Comparison of ENCODE assay signal across 2 cellular contexts in genomic region chr12:116141833-116142162, GRCh38.
TF ChIP-seq lines count a peak whose summit lies in the region.

No MANE protein-coding gene starts in this region.

TF ChIP-seq in SK-N-SH, 30 proteins besides CTCF, POLR2A, EP300 and RAD21 (continued from another document):
- no peak for TF ChIP-seq REST (IDR thresholded peaks at IDR 0.05; ENCODE audit: low read depth, low read length)
- TF ChIP-seq SMC3 (IDR thresholded peaks at IDR 0.05; ENCODE audit: low read depth, low read length) = no peak
- TF ChIP-seq TEAD4 (IDR thresholded peaks at IDR 0.05; ENCODE audit: borderline replicate concordance, insufficient read depth) = no peak
- TF ChIP-seq MAX (IDR thresholded peaks at IDR 0.05; ENCODE audit: low read depth) = no peak
- no peak for TF ChIP-seq MXI1 (IDR thresholded peaks at IDR 0.05; ENCODE audit: low read depth, low read length)
- no peak for TF ChIP-seq ELF1 (IDR thresholded peaks at IDR 0.05)
- no peak for TF ChIP-seq USF1 (IDR thresholded peaks at IDR 0.05; ENCODE audit: borderline replicate concordance, low read depth)
- no peak for TF ChIP-seq TAF1 (IDR thresholded peaks at IDR 0.05; ENCODE audit: borderline replicate concordance, low read depth, low read length)
- no peak for TF ChIP-seq CHD2 (IDR thresholded peaks at IDR 0.05; ENCODE audit: low read length, partially characterized antibody)
- TF ChIP-seq POLR2AphosphoS5 (IDR thresholded peaks at IDR 0.05; ENCODE audit: low read depth, low read length) = no peak
- TF ChIP-seq NRF1 (IDR thresholded peaks at IDR 0.05; ENCODE audit: low read depth, low read length) = no peak
- no peak for TF ChIP-seq FOXJ3 (CRISPR knock-in tag; IDR thresholded peaks at IDR 0.05)
TF ChIP-seq in SK-N-SH: peak in this region for 0.

TF ChIP-seq in SK-N-SH treated with all-trans-retinoic acid at 6 μM for 48 hours, 23 proteins besides CTCF, POLR2A, EP300 and RAD21 (continued from another document):
- TF ChIP-seq PATZ1 (CRISPR knock-in tag; IDR thresholded peaks at IDR 0.05; ENCODE audit: borderline replicate concordance) (no peak), ZFP3 (CRISPR knock-in tag; IDR thresholded peaks at IDR 0.05) (no peak), ESRRG (CRISPR knock-in tag; IDR thresholded peaks at IDR 0.05) (no peak), RARB (CRISPR knock-in tag; IDR thresholded peaks at IDR 0.05) (no peak), CSRNP3 (CRISPR knock-in tag; IDR thresholded peaks at IDR 0.05) (no peak), ISL1 (CRISPR knock-in tag; IDR thresholded peaks at IDR 0.05) (no peak), OSR1 (CRISPR knock-in tag; IDR thresholded peaks at IDR 0.05) (no peak), PPARA (CRISPR knock-in tag; IDR thresholded peaks at IDR 0.05; ENCODE audit: borderline replicate concordance) (no peak), ZNF70 (CRISPR knock-in tag; IDR thresholded peaks at IDR 0.05) (no peak)
